In the genomic region with DNA sequence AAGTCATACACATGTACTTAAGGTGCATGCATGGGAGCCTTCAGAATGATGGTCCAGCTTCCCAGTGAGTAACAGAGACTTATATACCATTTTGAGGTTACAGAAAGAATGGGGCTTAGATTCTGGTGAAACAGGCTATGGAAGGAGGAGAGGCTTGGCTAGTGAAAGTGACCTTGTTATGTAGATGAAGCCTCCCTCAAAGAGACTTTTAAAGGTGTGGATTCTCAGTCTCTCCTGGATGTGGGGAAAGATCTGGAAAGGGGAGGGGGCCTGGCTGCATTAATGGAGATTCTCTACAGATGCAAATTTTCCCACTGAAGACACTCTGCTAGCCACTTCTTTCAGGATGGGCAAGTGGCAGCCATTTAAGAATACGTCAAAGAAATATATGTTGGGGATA, we compare ENCODE assay signal across 18 cellular contexts. TPM values are rescaled to one million over a fixed set of nuclear protein-coding genes. Genes with fewer than 3 reads are reported as not detected.
A peak's percentile ranks its signal among the peaks of the same experiment; 100 is the strongest.
DNase-seq lines count a peak whose midpoint lies in the region; ATAC-seq, FAIRE-seq and TF ChIP-seq lines count a peak whose summit lies in the region.
"Had no signal": no experiment of that assay in that cellular context is flagged by ENCODE, and none has a peak within 500 bp of the region (broad histone marks: within the 10 kb centered on the region; RNA-seq: fewer than 3 reads in every experiment).

No MANE protein-coding gene starts in this region.

- peaks cover 73% of the 10 kb centered on the region for H3K4me1 Mint-ChIP-seq in astrocyte (ENCODE audit: low read depth, unreplicated experiment)

- no peaks in the 10 kb centered on the region for H3K79me2 ChIP-seq in astrocyte (ENCODE audit: insufficient read depth, low read length)

- H4K20me1 ChIP-seq in astrocyte (ENCODE audit: insufficient read depth, low read length), result no peaks in the 10 kb centered on the region

- no peak overlapping the region for H2AFZ ChIP-seq in astrocyte (ENCODE audit: low read depth, low read length)

- H3K36me3 ChIP-seq in HUES48 (ENCODE audit: control insufficient read depth, insufficient read depth, low read length), result no peaks in the 10 kb centered on the region
- H3K36me3 ChIP-seq in astrocyte (ENCODE audit: insufficient read depth, low read length), result no peaks in the 10 kb centered on the region
- no peaks in the 10 kb centered on the region for H3K36me3 ChIP-seq in right lobe of liver
- H3K36me3 ChIP-seq in subcutaneous abdominal adipose tissue (ENCODE audit: control insufficient read depth in 5 of 5, insufficient read depth in 5 of 5, low read length in 5 of 5), result peaks cover 0 to 14% (median 4%) of the 10 kb centered on the region in 5 donors

- peaks cover 35% of the 10 kb centered on the region for H3K4me1 ChIP-seq in HUES48 (ENCODE audit: control insufficient read depth, insufficient read depth, low read length)
- H3K4me1 ChIP-seq in astrocyte (ENCODE audit: insufficient read depth, low read length), result peaks cover 24% of the 10 kb centered on the region
- H3K4me1 ChIP-seq in right lobe of liver, result peaks cover 0 to 78% (median 13%) of the 10 kb centered on the region in 4 donors
- peaks cover 32 to 100% (median 99%) of the 10 kb centered on the region in 5 donors for H3K4me1 ChIP-seq in subcutaneous abdominal adipose tissue (ENCODE audit: control insufficient read depth in 5 of 5, insufficient read depth in 5 of 5, low read length in 5 of 5)

- intact Hi-C loops in right lobe of liver (cut with DNase I), result no loop called here

- DNase-seq in astrocyte (ENCODE audit: low read depth) (no peak), right lobe of liver (no peak), NCI-H2107 treated with DMSO at 0.1 percent for 48 hours (lab: John Stamatoyannopoulos, UW; ENCODE audit: unreplicated experiment) (no peak), KBM-7 (no peak)
- DNase-seq in stimulated activated CD4-positive, alpha-beta T cell treated with anti-CD3 and anti-CD28 coated beads, Interleukin-4, amount 100 ng/mL, for 24 hours, result no peak
- DNase-seq: activated CD4-positive, alpha-beta T cell treated with anti-CD3 and anti-CD28 coated beads for 48 hours; activated effector memory CD4-positive, alpha-beta T cell treated with anti-CD3 and anti-CD28 coated beads, Interleukin-2, amount 50 U/mL, for 16 hours; esophagus squamous epithelium; GDM1; NCI-H2029 treated with DMSO at 0.1 percent for 48 hours; stimulated activated CD4-positive, alpha-beta T cell treated with anti-CD3 and anti-CD28 coated beads, Interleukin-15, amount 100 ng/mL, for 24 hours had no signal

- TF ChIP-seq POLR2A in right lobe of liver (IDR thresholded peaks at IDR 0.05), result no peak

- H3K27ac Mint-ChIP-seq in astrocyte (ENCODE audit: unreplicated experiment), result peak overlapping the region; percentile 43
- H3K27ac Mint-ChIP-seq: CD8-positive, alpha-beta T cell; naive thymus-derived CD4-positive, alpha-beta T cell had no signal

- no peak for FAIRE-seq in astrocyte (lab: Jason Lieb, UNC)

- H3K36me3 Mint-ChIP-seq in astrocyte (ENCODE audit: low read depth, unreplicated experiment), result no peaks in the 10 kb centered on the region
- H3K36me3 Mint-ChIP-seq: CD8-positive, alpha-beta T cell had no signal

- H3K27ac ChIP-seq in HUES48 (ENCODE audit: low read depth, low read length), result peak overlapping the region; percentile 30
- no peak overlapping the region for H3K27ac ChIP-seq in astrocyte (ENCODE audit: low read depth, low read length)
- H3K27ac ChIP-seq in right lobe of liver, result peak overlapping the region in 2 of 3 donors; percentile 50 to 67
- H3K27ac ChIP-seq in subcutaneous abdominal adipose tissue (ENCODE audit: low read depth, low read length), result peak overlapping the region; percentile 13

- H3K9me3 ChIP-seq in HUES48 (ENCODE audit: control insufficient read depth, insufficient read depth, low read length), result no peaks in the 10 kb centered on the region
- no peaks in the 10 kb centered on the region for H3K9me3 ChIP-seq in astrocyte (ENCODE audit: insufficient read depth, low read depth, low read length)
- H3K9me3 ChIP-seq in right lobe of liver, result no peaks in the 10 kb centered on the region
- peaks cover 0 to 2% (median 0%) of the 10 kb centered on the region in 5 donors for H3K9me3 ChIP-seq in subcutaneous abdominal adipose tissue (ENCODE audit: control insufficient read depth in 5 of 5, low read length in 5 of 5)
- H3K9me3 ChIP-seq: esophagus squamous epithelium had no signal

- no peak overlapping the region for H3K4me3 ChIP-seq in HUES48 (ENCODE audit: low read depth, low read length)
- no peak overlapping the region for H3K4me3 ChIP-seq in astrocyte (ENCODE audit: insufficient read depth, low read depth, low read length)
- no peak overlapping the region for H3K4me3 ChIP-seq in right lobe of liver
- H3K4me3 ChIP-seq in subcutaneous abdominal adipose tissue (ENCODE audit: low read depth in 1 of 5, low read length in 5 of 5), result no peak overlapping the region

- WGBS in right lobe of liver (ENCODE audit: insufficient coverage, low coverage, low lambda C conversion rate, missing lambda C conversion rate), result 75% methylated on average over 1 of the region's 1 CpG

- H3K4me3 Mint-ChIP-seq in astrocyte (ENCODE audit: unreplicated experiment), result peak overlapping the region; percentile 46
- H3K4me3 Mint-ChIP-seq: CD8-positive, alpha-beta T cell; central memory CD8-positive, alpha-beta T cell; naive thymus-derived CD4-positive, alpha-beta T cell; T-helper 1 cell treated with Interleukin-12 subunit alpha and Interleukin-12 subunit beta and Interleukin-4 antibody, amounts not matched to agents 30 μg/mL and 1 μg/mL, for 36 hours had no signal

- no peak overlapping the region for H3K9ac ChIP-seq in HUES48 (ENCODE audit: low read depth, low read length)
- no peak overlapping the region for H3K9ac ChIP-seq in astrocyte (ENCODE audit: low read length)
- H3K9ac ChIP-seq in subcutaneous abdominal adipose tissue (ENCODE audit: low read length in 5 of 5), result no peak overlapping the region

- H3K27me3 ChIP-seq in HUES48 (ENCODE audit: control insufficient read depth, insufficient read depth, low read length) (peaks cover 6% of the 10 kb centered on the region; the same call in 1 of the 2 replicates), astrocyte (ENCODE audit: insufficient read depth, low read length) (no peaks in the 10 kb centered on the region), right lobe of liver (no peaks in the 10 kb centered on the region), subcutaneous abdominal adipose tissue (ENCODE audit: control insufficient read depth in 5 of 5, insufficient read depth in 4 of 5, low read length in 5 of 5) (no peaks in the 10 kb centered on the region)
- H3K27me3 ChIP-seq: esophagus squamous epithelium had no signal

- in situ Hi-C loops in KBM-7 (cut with MboI; ENCODE audit: low pct_unique_long_range_greater_than_20kb, low sequenced_read_pairs), result no loop called here

- TF ChIP-seq CTCF in astrocyte (IDR thresholded peaks at IDR 0.05; ENCODE audit: insufficient read depth, low read depth, low read length), result no peak
- TF ChIP-seq CTCF in right lobe of liver (IDR thresholded peaks at IDR 0.05), result no peak

- H3K27me3 Mint-ChIP-seq in astrocyte (ENCODE audit: low read depth, unreplicated experiment), result no peaks in the 10 kb centered on the region
- H3K27me3 Mint-ChIP-seq: central memory CD8-positive, alpha-beta T cell; naive thymus-derived CD4-positive, alpha-beta T cell had no signal

- ATAC-seq in right lobe of liver (no peak), GM18498 (IDR thresholded peaks at IDR 0.05; ENCODE audit: unreplicated experiment) (no peak)
- ATAC-seq: CD8-positive, alpha-beta T cell; naive thymus-derived CD4-positive, alpha-beta T cell had no signal

- H3K4me2 ChIP-seq in astrocyte (ENCODE audit: low read length), result no peak overlapping the region

- no peaks in the 10 kb centered on the region for H3K9me3 Mint-ChIP-seq in astrocyte (ENCODE audit: unreplicated experiment)
- H3K9me3 Mint-ChIP-seq: CD8-positive, alpha-beta T cell; central memory CD8-positive, alpha-beta T cell; T-helper 1 cell treated with Interleukin-12 subunit alpha and Interleukin-12 subunit beta and Interleukin-4 antibody, amounts not matched to agents 30 μg/mL and 1 μg/mL, for 36 hours had no signal

RNA-seq across cellular contexts. Expression of a gene that starts 5.5 kb away (rescaled TPM):
- total RNA-seq in astrocyte (69.9 and 83.0 TPM in 2 replicates), right lobe of liver (10 to 100 TPM; 13.6 to 28.5 (median 19.6) TPM)

RNA-seq across cellular contexts. Expression of a gene that starts 13.5 kb away (rescaled TPM):
- 6.6 and 8.0 TPM in 2 replicates for total RNA-seq in astrocyte
- total RNA-seq in right lobe of liver, result 10 to 100 TPM in 5 of 6 experiments, 1 to 10 TPM in 1; 5.3 to 94.6 (median 71.5) TPM
- total RNA-seq: CD8-positive, alpha-beta T cell had no signal

RNA-seq across cellular contexts. Expression of a gene that starts 35.6 kb away (rescaled TPM):
- total RNA-seq in astrocyte (10.9 and 12.0 TPM in 2 replicates), right lobe of liver (10 to 100 TPM; 10.3 to 25.2 (median 12.2) TPM)

RNA-seq across cellular contexts. Expression of a gene that starts 54.0 kb away (rescaled TPM):
- total RNA-seq in astrocyte (not detected in 2 replicates), right lobe of liver (not detected)
- total RNA-seq: CD8-positive, alpha-beta T cell; esophagus squamous epithelium; naive thymus-derived CD4-positive, alpha-beta T cell had no signal
